19 cellular contexts compared by ENCODE assay signal in the genomic region with DNA sequence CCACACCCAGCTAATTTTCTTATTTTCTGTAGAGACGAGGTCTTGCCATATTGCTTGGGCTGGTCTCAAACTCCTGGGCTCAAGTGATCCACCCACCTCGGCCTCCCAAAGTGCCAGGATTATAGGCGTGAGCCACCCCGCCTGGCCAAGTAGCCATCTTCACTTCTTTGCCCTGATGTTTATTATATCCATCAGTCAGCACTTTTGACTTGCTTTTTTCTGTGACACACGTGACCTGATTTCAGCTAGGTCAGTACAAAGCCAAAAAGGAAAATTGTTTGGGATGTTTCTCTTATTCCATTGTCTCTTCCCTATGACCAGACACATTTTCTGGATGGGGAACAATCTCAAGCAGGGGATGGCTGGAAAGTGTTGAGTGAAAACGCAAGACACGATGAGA. TPM values are rescaled to one million over a fixed set of nuclear protein-coding genes. Genes with fewer than 3 reads are reported as not detected.
DNase-seq lines count a peak whose midpoint lies in the region; ATAC-seq and TF ChIP-seq lines count a peak whose summit lies in the region.
"Had no signal": no experiment of that assay in that cellular context is flagged by ENCODE, and none has a peak within 500 bp of the region (broad histone marks: within the 10 kb centered on the region; RNA-seq: fewer than 3 reads in every experiment).

No MANE protein-coding gene starts in this region.

- H2AK9ac ChIP-seq in IMR-90 (replicated peaks; ENCODE audit: low read depth, low read length, poor library complexity) = no peak overlapping the region

- no peak overlapping the region for H2BK120ac ChIP-seq in IMR-90 (ENCODE audit: low read depth, low read length)

- no peaks in the 10 kb centered on the region for H3K9me1 ChIP-seq in IMR-90 (ENCODE audit: insufficient read depth, low read length)

- H2BK5ac ChIP-seq in IMR-90 (ENCODE audit: low read depth, low read length, poor library complexity, severe bottlenecking) = no peak overlapping the region

- TF ChIP-seq RAD21 in IMR-90 (IDR thresholded peaks at IDR 0.05; ENCODE audit: low read length) = no peak

- H3K18ac ChIP-seq in IMR-90 (ENCODE audit: low read depth, low read length) = no peak overlapping the region

- H3K36me3 ChIP-seq in BLaER1 (no peaks in the 10 kb centered on the region), IMR-90 (ENCODE audit: control insufficient read depth, insufficient read depth, low read length) (no peaks in the 10 kb centered on the region), gastrocnemius medialis (no peaks in the 10 kb centered on the region)

- intact Hi-C loops in IMR-90 (cut with micrococcal nuclease) = no loop called here
- intact Hi-C loops in gastrocnemius medialis (cut with DNase I; ENCODE audit: low total_unique reads) = no loop called here

- DNase-seq in IMR-90 (no peak), NCI-H2081 treated with DMSO at 0.1 percent for 48 hours (lab: John Stamatoyannopoulos, UW) (no peak), NCI-H2107 (lab: John Stamatoyannopoulos, UW) (no peak), gastrocnemius medialis (no peak)
- DNase-seq: 8988T; AML-193; CD4-positive, alpha-beta memory T cell; CD4-positive, CD25-positive, alpha-beta regulatory T cell; CD8-positive, alpha-beta memory T cell; COR-L47; DMS 273 treated with DMSO at 0.1 percent for 48 hours; DMS153; DMS53; DMS79; DND-41; EL; GDM1 had no signal

- in situ Hi-C loops in IMR-90 (cut with MboI; ENCODE audit: low sequenced_read_pairs) = no loop called here
- in situ Hi-C loops in gastrocnemius medialis (cut with MboI; ENCODE audit: low sequenced_read_pairs in 4 of 4) = no loop called here

- H4K20me1 ChIP-seq in BLaER1 (no peaks in the 10 kb centered on the region), IMR-90 (ENCODE audit: insufficient read depth, low read length) (no peaks in the 10 kb centered on the region)

- H2BK15ac ChIP-seq in IMR-90 (ENCODE audit: low read depth, low read length) = no peak overlapping the region

- BruUV-seq in IMR-90 (replicated peaks; lab: Mats Ljungman, UMichigan) = no TSS peak

- H3K56ac ChIP-seq in IMR-90 (ENCODE audit: extremely low read depth, insufficient read depth, low read length) = no peak overlapping the region

- H3K4me2 ChIP-seq in BLaER1 (peak overlapping the region; percentile 24; the same call in 1 of the 2 replicates), IMR-90 (ENCODE audit: low read depth, low read length) (no peak overlapping the region)

- TF ChIP-seq CTCF in IMR-90 (conservative IDR thresholded peaks at IDR 0.05; ENCODE audit: low read depth, low read length) (no peak), gastrocnemius medialis (IDR thresholded peaks at IDR 0.05 in 4 of 5, conservative IDR thresholded peaks at IDR 0.05 in 1 of 5) (no peak)

- dilution Hi-C loops in IMR-90 (cut with HindIII; ENCODE audit: low sequenced_read_pairs, unreplicated experiment) = no loop called here

- no peak overlapping the region for H4K5ac ChIP-seq in IMR-90 (ENCODE audit: low read depth, low read length)

- H4K8ac ChIP-seq in IMR-90 (ENCODE audit: low read depth in 2 of 2, low read length in 2 of 2) = no peak overlapping the region

- no peak for ATAC-seq in IMR-90 (ENCODE audit: low read depth)
- ATAC-seq in gastrocnemius medialis = no peak
- ATAC-seq: GM12878 had no signal

- H2AK5ac ChIP-seq in IMR-90 (ENCODE audit: low read depth, low read length) = no peak overlapping the region

- H3K27ac ChIP-seq in BLaER1 = no peak overlapping the region
- H3K27ac ChIP-seq in IMR-90 (ENCODE audit: insufficient read depth, low read length) = no peak overlapping the region
- H3K27ac ChIP-seq in gastrocnemius medialis = no peak overlapping the region

- no peak overlapping the region for H4K91ac ChIP-seq in IMR-90 (ENCODE audit: insufficient read depth, low read depth, low read length)

- H2AFZ ChIP-seq in IMR-90 (replicated peaks; ENCODE audit: low read length, poor library complexity) = no peak overlapping the region

- TF ChIP-seq POLR2A in IMR-90 (IDR thresholded peaks at IDR 0.05; ENCODE audit: low read depth, low read length) (no peak), gastrocnemius medialis (IDR thresholded peaks at IDR 0.05) (no peak)

- no peak overlapping the region for H3K4ac ChIP-seq in IMR-90 (ENCODE audit: low read depth, low read length)

- peaks cover 90% of the 10 kb centered on the region for H3K27me3 ChIP-seq in BLaER1
- H3K27me3 ChIP-seq in IMR-90 (ENCODE audit: control insufficient read depth, insufficient read depth, low read length) = no peaks in the 10 kb centered on the region
- no peaks in the 10 kb centered on the region for H3K27me3 ChIP-seq in gastrocnemius medialis

- H3K9me3 ChIP-seq in BLaER1 = no peaks in the 10 kb centered on the region
- no peaks in the 10 kb centered on the region for H3K9me3 ChIP-seq in IMR-90 (ENCODE audit: control insufficient read depth, insufficient read depth, low read length)
- no peaks in the 10 kb centered on the region for H3K9me3 ChIP-seq in gastrocnemius medialis

- 57 to 100% methylated on average over 1 to 2 of the region's 7 CpGs for WGBS in IMR-90 (ENCODE audit: extremely low coverage in 2 of 2, insufficient read length in 1 of 2), 2 experiments

- no peak overlapping the region for H3K9ac ChIP-seq in BLaER1
- no peak overlapping the region for H3K9ac ChIP-seq in IMR-90 (ENCODE audit: low read depth, low read length)

- CTCF ChIA-PET in IMR-90 (lab: Yijun Ruan, JAX) = interaction anchor here (0.7 kb wide), 1 partner anchor 278 kb away, joined by 3 read pairs; no protein-coding TSS in a partner anchor

- H3K14ac ChIP-seq in IMR-90 (replicated peaks; ENCODE audit: low read depth, low read length) = no peak overlapping the region

- H3K4me1 ChIP-seq in BLaER1 (peaks cover 8% of the 10 kb centered on the region; the same call in 1 of the 2 replicates), IMR-90 (ENCODE audit: control insufficient read depth, insufficient read depth, low read length) (no peaks in the 10 kb centered on the region), gastrocnemius medialis (no peaks in the 10 kb centered on the region)

- H3K23ac ChIP-seq in IMR-90 (ENCODE audit: low read depth, low read length) = no peak overlapping the region

- H2BK20ac ChIP-seq in IMR-90 (ENCODE audit: low read depth, low read length) = no peak overlapping the region

- POLR2A ChIA-PET in IMR-90 (lab: Charles Lee; ENCODE audit: unreplicated experiment) = no interaction called here

- H3K4me3 ChIP-seq in BLaER1 (no peak overlapping the region), IMR-90 (ENCODE audit: insufficient read depth, low read depth, low read length) (no peak overlapping the region), gastrocnemius medialis (no peak overlapping the region)
- H3K4me3 ChIP-seq: GM12878 had no signal

- H3K79me1 ChIP-seq in IMR-90 (ENCODE audit: low read depth in 1 of 2, low read length in 2 of 2) = no peaks in the 10 kb centered on the region

TF ChIP-seq in IMR-90, 13 proteins besides CTCF, POLR2A, EP300 and RAD21:
- TF ChIP-seq FOS (IDR thresholded peaks at IDR 0.05; ENCODE audit: low read depth, low read length) (no peak), MAFK (IDR thresholded peaks at IDR 0.05; ENCODE audit: low read depth, low read length) (peak; percentile 52; the same call in 1 of the 2 replicates)

RNA-seq across cellular contexts. Expression of a gene that starts 45.3 kb away (rescaled TPM):
- total RNA-seq in IMR-90 (2012; rRNA removed) (63.0 and 106 TPM in 2 replicates), gastrocnemius medialis (1 to 10 TPM in 3 of 4 donors, under 1 TPM in 1; 0.91 to 1.9 (median 1.8) TPM)
- 36.6 and 37.2 TPM in 2 replicates for polyA plus RNA-seq in IMR-90 (2012; rRNA removed)
- 20.5 and 31.0 TPM in 2 replicates for polyA plus RNA-seq in IMR-90 (2012; cell fraction: cytosol; rRNA removed)
- 59.5 and 115 TPM in 2 replicates for polyA plus RNA-seq in IMR-90 (2012; cell fraction: nucleus; rRNA removed; ENCODE audit: low replicate concordance)
- total RNA-seq: CD4-positive, alpha-beta memory T cell; CD4-positive, CD25-positive, alpha-beta regulatory T cell; CD8-positive, alpha-beta memory T cell had no signal
- polyA plus RNA-seq: CD4-positive, alpha-beta memory T cell; CD4-positive, CD25-positive, alpha-beta regulatory T cell; CD8-positive, alpha-beta memory T cell had no signal

Comparison
In these comparisons a context has a peak if more than half of its experiments do, and no peak if none do; other contexts are left out.
1. RNA of a gene that starts 45.3 kb away (total RNA-seq): 63.0 to 106 TPM in IMR-90; 0.91 to 1.9 TPM in gastrocnemius medialis; every median in the first group is over 10 times any median in the second.